Comparison of ENCODE assay signal across 8 cellular contexts in genomic region chr11:18013790-18014507, GRCh38. TPM values are rescaled to one million over a fixed set of nuclear protein-coding genes. Genes with fewer than 3 reads are reported as not detected.
DNase-seq lines count a peak whose midpoint lies in the region; ATAC-seq, FAIRE-seq and TF ChIP-seq lines count a peak whose summit lies in the region.

No MANE protein-coding gene starts in this region.

- peaks cover 9 to 11% of the 10 kb centered on the region in 2 donors for H3K36me3 Mint-ChIP-seq in activated naive CD4-positive, alpha-beta T cell treated with anti-CD3 and anti-CD28 coated beads, Interleukin-2, amount 50 U/mL, for 72 hours

- ATAC-seq in activated naive CD4-positive, alpha-beta T cell treated with anti-CD3 and anti-CD28 coated beads, Interleukin-2, amount 50 U/mL, for 72 hours, result no peak
- no peak for ATAC-seq in HG02840 (IDR thresholded peaks at IDR 0.05; ENCODE audit: low FRiP score, unreplicated experiment)
- no peak for ATAC-seq in HG02623 (IDR thresholded peaks at IDR 0.05; ENCODE audit: unreplicated experiment)

- no peaks in the 10 kb centered on the region for H3K9me3 Mint-ChIP-seq in activated naive CD4-positive, alpha-beta T cell treated with anti-CD3 and anti-CD28 coated beads, Interleukin-2, amount 50 U/mL, for 72 hours

- intact Hi-C loops in kidney (cut with DNase I), result no loop called here

- H3K27me3 ChIP-seq in BLaER1 (no peaks in the 10 kb centered on the region), subcutaneous abdominal adipose tissue (ENCODE audit: control insufficient read depth in 5 of 5, insufficient read depth in 4 of 5, low read length in 5 of 5) (no peaks in the 10 kb centered on the region)

- peak overlapping the region; percentile 89 for H3K4me2 ChIP-seq in BLaER1

- no peak for FAIRE-seq in kidney (lab: Jason Lieb, UNC)

- H3K27ac Mint-ChIP-seq in activated naive CD4-positive, alpha-beta T cell treated with anti-CD3 and anti-CD28 coated beads, Interleukin-2, amount 50 U/mL, for 72 hours, result peak overlapping the region; percentile 92 to 99

- peak overlapping the region; percentile 78; the same call in 1 of the 2 replicates for H3K27ac ChIP-seq in BLaER1
- no peak overlapping the region for H3K27ac ChIP-seq in kidney (ENCODE audit: low read depth in 2 of 2, low read length in 2 of 2)
- peak overlapping the region; percentile 54 for H3K27ac ChIP-seq in subcutaneous abdominal adipose tissue (ENCODE audit: low read depth, low read length)

- H3K9ac ChIP-seq in BLaER1 (peak overlapping the region; percentile 78), kidney (ENCODE audit: low read length in 2 of 2) (peak overlapping the region; percentile 71 to 87), subcutaneous abdominal adipose tissue (ENCODE audit: low read length in 5 of 5) (peak overlapping the region; percentile 43 to 87 (median 77))

- H3K4me1 ChIP-seq in BLaER1, result peaks cover 24% of the 10 kb centered on the region
- H3K4me1 ChIP-seq in kidney (ENCODE audit: control insufficient read depth in 1 of 2, insufficient read depth in 1 of 2, low read depth in 1 of 2, low read length in 2 of 2), result peaks cover 0 to 5% of the 10 kb centered on the region in 2 donors
- peaks cover 0 to 19% (median 15%) of the 10 kb centered on the region in 5 donors for H3K4me1 ChIP-seq in subcutaneous abdominal adipose tissue (ENCODE audit: control insufficient read depth in 5 of 5, insufficient read depth in 5 of 5, low read length in 5 of 5)

- H3K36me3 ChIP-seq in BLaER1 (no peaks in the 10 kb centered on the region), kidney (ENCODE audit: control insufficient read depth in 1 of 2, insufficient read depth in 2 of 2, low read length in 2 of 2) (no peaks in the 10 kb centered on the region), subcutaneous abdominal adipose tissue (ENCODE audit: control insufficient read depth in 5 of 5, insufficient read depth in 5 of 5, low read length in 5 of 5) (no peaks in the 10 kb centered on the region)

- DNase-seq in HK-2 (ENCODE audit: unreplicated experiment) (peak; percentile 8), kidney (peak; percentile 57)
- peak in 1 of 2 donors; percentile 6 for DNase-seq in activated naive CD4-positive, alpha-beta T cell treated with anti-CD3 and anti-CD28 coated beads, Interleukin-2, amount 50 U/mL, for 72 hours (ENCODE audit: low spot score in 2 of 2)
- DNase-seq in activated CD4-positive, CD25-positive, alpha-beta regulatory T cell (lab: John Stamatoyannopoulos, UW), result no peak

- peaks cover 17% of the 10 kb centered on the region; the same call in 1 of the 2 replicates for H4K20me1 ChIP-seq in BLaER1

- H3K9me3 ChIP-seq in BLaER1, result no peaks in the 10 kb centered on the region
- H3K9me3 ChIP-seq in kidney (ENCODE audit: control insufficient read depth in 1 of 2, low read length in 2 of 2), result no peaks in the 10 kb centered on the region
- peaks cover 0 to 3% (median 0%) of the 10 kb centered on the region in 5 donors for H3K9me3 ChIP-seq in subcutaneous abdominal adipose tissue (ENCODE audit: control insufficient read depth in 5 of 5, low read length in 5 of 5)

- peak overlapping the region; percentile 74 for H3K4me3 ChIP-seq in BLaER1
- H3K4me3 ChIP-seq in kidney (ENCODE audit: low read length in 2 of 2), result peak overlapping the region; percentile 84 to 95
- H3K4me3 ChIP-seq in subcutaneous abdominal adipose tissue (ENCODE audit: low read depth in 1 of 5, low read length in 5 of 5), result peak overlapping the region; percentile 77 to 95 (median 90)

- TF ChIP-seq CTCF in kidney (IDR thresholded peaks at IDR 0.05; ENCODE audit: borderline replicate concordance, extremely low read depth, insufficient read depth), result no peak

RNA-seq across cellular contexts. Expression of gene SERGEF, which starts 1.1 kb away (rescaled TPM):
- 10 to 100 TPM; 42.7 to 62.9 TPM for total RNA-seq in activated naive CD4-positive, alpha-beta T cell treated with anti-CD3 and anti-CD28 coated beads, Interleukin-2, amount 50 U/mL, for 72 hours
- total RNA-seq in kidney, result 33.2 TPM
- 63.0 TPM for polyA plus RNA-seq in kidney (ENCODE audit: insufficient read depth, low read depth, low replicate concordance)

RNA-seq across cellular contexts. Expression of gene TPH1, which starts 32.1 kb away (rescaled TPM):
- total RNA-seq in activated naive CD4-positive, alpha-beta T cell treated with anti-CD3 and anti-CD28 coated beads, Interleukin-2, amount 50 U/mL, for 72 hours, result under 1 TPM; 0.05 to 0.43 TPM
- total RNA-seq in kidney, result 0.60 TPM
- polyA plus RNA-seq in kidney (ENCODE audit: insufficient read depth, low read depth, low replicate concordance), result 0.09 TPM

Comparison
In these comparisons a context has a peak if more than half of its experiments do, and no peak if none do; other contexts are left out.
1. H3K27ac ChIP-seq: peak in BLaER1 (single experiment) and subcutaneous abdominal adipose tissue (single experiment); none in kidney (0 of 2).
2. DNase-seq: peak in HK-2 (single experiment) and kidney (single experiment); none in activated CD4-positive, CD25-positive, alpha-beta regulatory T cell (0 of 4).
3. Peak in every context shown above with its lines, with median percentiles within 50 percentile points of each other: H3K4me3 ChIP-seq and H3K9ac ChIP-seq.